ENCODE assay signal across 8 cellular contexts in genomic region chr3:190862209-190863118, GRCh38. TPM values are rescaled to one million over a fixed set of nuclear protein-coding genes. Genes with fewer than 3 reads are reported as not detected.
A peak's percentile ranks its signal among the peaks of the same experiment; 100 is the strongest.
DNase-seq lines count a peak whose midpoint lies in the region; ATAC-seq and TF ChIP-seq lines count a peak whose summit lies in the region.

TSS of gene GMNC (minus strand) at chr3:190862694. CDS start at chr3:190862615, 79 bp downstream.

- H3K9me3 ChIP-seq in neuron (ENCODE audit: low read length) (no peaks in the 10 kb centered on the region), upper lobe of left lung (no peaks in the 10 kb centered on the region)

- no peaks in the 10 kb centered on the region for H3K36me3 Mint-ChIP-seq in activated CD4-positive, alpha-beta T cell treated with anti-CD3 and anti-CD28 coated beads for 36 hours (ENCODE audit: low read depth)
- H3K36me3 Mint-ChIP-seq in activated naive CD4-positive, alpha-beta T cell treated with anti-CD3 and anti-CD28 coated beads, Interleukin-2, amount 50 U/mL, for 72 hours, result peaks cover 0 to 11% of the 10 kb centered on the region in 2 donors

- no peak within 1 kb of the TSS for H3K27ac Mint-ChIP-seq in activated CD4-positive, alpha-beta T cell treated with anti-CD3 and anti-CD28 coated beads for 36 hours
- no peak within 1 kb of the TSS for H3K27ac Mint-ChIP-seq in activated naive CD4-positive, alpha-beta T cell treated with anti-CD3 and anti-CD28 coated beads, Interleukin-2, amount 50 U/mL, for 72 hours

- no peaks in the 10 kb centered on the region for H3K9me3 Mint-ChIP-seq in activated CD4-positive, alpha-beta T cell treated with anti-CD3 and anti-CD28 coated beads for 36 hours (ENCODE audit: low read depth)
- H3K9me3 Mint-ChIP-seq in activated naive CD4-positive, alpha-beta T cell treated with anti-CD3 and anti-CD28 coated beads, Interleukin-2, amount 50 U/mL, for 72 hours, result no peaks in the 10 kb centered on the region

- no peak for TF ChIP-seq EP300 in upper lobe of left lung (IDR thresholded peaks at IDR 0.05)

- intact Hi-C loops in activated CD4-positive, alpha-beta T cell treated with anti-CD3 and anti-CD28 coated beads for 36 hours (cut with DNase I, micrococcal nuclease), result no loop called here

- peak in 2 of 4 donors; percentile 48 to 49 for TF ChIP-seq POLR2A in upper lobe of left lung (IDR thresholded peaks at IDR 0.05)

- H3K4me3 ChIP-seq in neuron (ENCODE audit: low read length) (peak within 1 kb of the TSS; percentile 44), upper lobe of left lung (peak within 1 kb of the TSS in 3 of 4 donors; percentile 60 to 66 (median 62))

- ATAC-seq in activated CD4-positive, alpha-beta T cell treated with anti-CD3 and anti-CD28 coated beads for 36 hours, result peak; percentile 100
- ATAC-seq in HG02763 (IDR thresholded peaks at IDR 0.05; ENCODE audit: unreplicated experiment) (peak; percentile 90), upper lobe of left lung (ENCODE audit: low FRiP score in 2 of 2) (peak; percentile 91 to 98)
- ATAC-seq in activated naive CD4-positive, alpha-beta T cell treated with anti-CD3 and anti-CD28 coated beads, Interleukin-2, amount 50 U/mL, for 72 hours, result peak; percentile 64 to 96

- H3K4me1 Mint-ChIP-seq in activated CD4-positive, alpha-beta T cell treated with anti-CD3 and anti-CD28 coated beads for 36 hours, result peaks cover 7% of the 10 kb centered on the region

- peak within 1 kb of the TSS in 1 of 4 donors; percentile 66 for H3K27ac ChIP-seq in upper lobe of left lung

- H3K36me3 ChIP-seq in neuron (ENCODE audit: insufficient read depth, low read length), result no peaks in the 10 kb centered on the region
- no peaks in the 10 kb centered on the region for H3K36me3 ChIP-seq in upper lobe of left lung

- POLR2A ChIA-PET in activated CD4-positive, alpha-beta T cell treated with anti-CD3 and anti-CD28 coated beads for 36 hours (lab: Charles Lee), result no interaction called here

- WGBS in upper lobe of left lung, 2 donors, result 9 to 10% methylated on average over 25 to 57 of the region's 58 CpGs

- H2AFZ ChIP-seq in neuron (ENCODE audit: low read depth, low read length), result peak within 1 kb of the TSS; percentile 88

- peak; percentile 73 for DNase-seq in activated CD4-positive, alpha-beta T cell treated with anti-CD3 and anti-CD28 coated beads for 36 hours
- DNase-seq in activated CD4-positive, alpha-beta T cell treated with anti-CD3 and anti-CD28 coated beads, Interleukin-2, amount 50 U/mL, for 4 hours, result no peak
- DNase-seq in NCI-H526 treated with DMSO at 0.1 percent for 48 hours (lab: John Stamatoyannopoulos, UW), result peak; percentile 27
- DNase-seq in activated naive CD4-positive, alpha-beta T cell treated with anti-CD3 and anti-CD28 coated beads, Interleukin-2, amount 50 U/mL, for 72 hours (ENCODE audit: low spot score in 2 of 2), result peak in 1 of 2 donors; percentile 38
- peak; percentile 75 for DNase-seq in glomerular visceral epithelial cell (ENCODE audit: extremely low spot score)
- DNase-seq in upper lobe of left lung, result peak; percentile 86 to 94

- H3K27me3 ChIP-seq in neuron (ENCODE audit: insufficient read depth, low read length) (peaks cover 28% of the 10 kb centered on the region), upper lobe of left lung (no peaks in the 10 kb centered on the region)

- H3K4me1 ChIP-seq in neuron (ENCODE audit: insufficient read depth, low read length) (no peaks in the 10 kb centered on the region), upper lobe of left lung (peaks cover 0 to 8% (median 1%) of the 10 kb centered on the region in 4 donors)

- peak within 1 kb of the TSS; percentile 35 for H3K4me3 Mint-ChIP-seq in activated CD4-positive, alpha-beta T cell treated with anti-CD3 and anti-CD28 coated beads for 36 hours

- TF ChIP-seq CTCF in upper lobe of left lung (IDR thresholded peaks at IDR 0.05), result no peak

- peaks cover 46% of the 10 kb centered on the region for H3K27me3 Mint-ChIP-seq in activated CD4-positive, alpha-beta T cell treated with anti-CD3 and anti-CD28 coated beads for 36 hours

- CTCF ChIA-PET in activated CD4-positive, alpha-beta T cell treated with anti-CD3 and anti-CD28 coated beads for 36 hours (lab: Charles Lee), result interaction anchor here (0.6 to 1.0 kb wide), 4 partner anchors 10 to 266 kb away, joined by 3 to 4 read pairs (median 4); no protein-coding TSS in a partner anchor

RNA-seq across cellular contexts. Expression of gene GMNC, which starts in this region (rescaled TPM):
- total RNA-seq in activated CD4-positive, alpha-beta T cell treated with anti-CD3 and anti-CD28 coated beads for 36 hours, result not detected
- not detected for total RNA-seq in activated naive CD4-positive, alpha-beta T cell treated with anti-CD3 and anti-CD28 coated beads, Interleukin-2, amount 50 U/mL, for 72 hours
- under 1 TPM in 1 of 6 donors, not detected in 5; 0.49 TPM for total RNA-seq in upper lobe of left lung

Comparison
In these comparisons a context has a peak if more than half of its experiments do, and no peak if none do; other contexts are left out.
1. Peak in DNase-seq and ATAC-seq in activated CD4-positive, alpha-beta T cell treated with anti-CD3 and anti-CD28 coated beads for 36 hours; RNA of the gene not detected or under 1 TPM.
2. Peak in ATAC-seq in activated naive CD4-positive, alpha-beta T cell treated with anti-CD3 and anti-CD28 coated beads, Interleukin-2, amount 50 U/mL, for 72 hours; RNA of the gene not detected or under 1 TPM.
3. Peak in DNase-seq, ATAC-seq and H3K4me3 ChIP-seq in upper lobe of left lung; RNA of the gene not detected or under 1 TPM.
4. DNase-seq: peak in NCI-H526 treated with DMSO at 0.1 percent for 48 hours (single experiment) and glomerular visceral epithelial cell (single experiment); none in activated CD4-positive, alpha-beta T cell treated with anti-CD3 and anti-CD28 coated beads, Interleukin-2, amount 50 U/mL, for 4 hours (0 of 2).
5. Peak in every context shown above with its lines, with median percentiles within 50 percentile points of each other: ATAC-seq.